17 cellular contexts compared by ENCODE assay signal in the genomic region with DNA sequence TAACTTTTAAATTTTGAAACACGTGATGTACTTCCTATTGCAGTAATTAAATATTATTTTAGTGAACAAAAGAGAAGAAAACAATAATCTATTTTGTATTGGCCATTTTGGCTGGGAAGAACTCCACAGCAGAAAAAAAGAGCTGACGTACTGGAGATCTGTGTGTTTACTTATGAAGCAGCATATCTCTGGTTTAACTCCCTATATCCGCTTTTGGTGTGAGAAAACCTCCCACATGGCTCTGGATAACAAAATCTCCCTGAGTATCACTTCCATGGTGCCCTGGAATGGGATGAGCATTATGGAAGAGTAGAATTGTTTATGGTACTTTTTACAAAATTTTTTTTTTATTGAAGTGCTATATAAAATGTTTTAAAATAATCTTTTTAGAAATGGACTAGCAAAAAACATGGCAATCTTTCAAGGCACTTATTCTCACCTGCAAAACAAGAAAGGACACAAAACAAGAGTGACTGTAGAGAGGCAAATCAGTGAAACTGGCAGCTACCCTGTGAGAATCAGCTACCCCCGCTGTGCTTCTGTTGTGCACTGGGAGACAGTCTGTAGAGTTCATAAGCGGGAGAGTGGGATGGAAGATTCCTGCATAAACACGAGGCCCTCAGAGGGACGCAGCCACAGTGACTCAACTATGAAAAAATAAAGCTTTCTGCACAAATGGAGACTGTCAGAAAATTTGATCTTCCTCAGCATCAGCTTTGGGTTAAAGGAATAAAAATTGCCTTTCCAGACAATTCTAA.
"Had no signal": no experiment of that assay in that cellular context is flagged by ENCODE, and none has a peak within 500 bp of the region (broad histone marks: within the 10 kb centered on the region; RNA-seq: fewer than 3 reads in every experiment).

No MANE protein-coding gene starts in this region.

- ATAC-seq: foreskin keratinocyte; naive thymus-derived CD4-positive, alpha-beta T cell; pancreas; stimulated activated memory B cell treated with anti-CD40 and anti-IgM and Interleukin-4, amounts not matched to agents 10 μg/mL and 1 μg/mL and 100 μg/mL, for 72 hours; upper lobe of right lung had no signal

- H3K27me3 ChIP-seq: esophagus squamous epithelium, foreskin keratinocyte, pancreas, testis, tibial nerve, upper lobe of right lung, vagina had no signal

- H3K27ac ChIP-seq: epithelial cell of prostate, esophagus squamous epithelium, foreskin keratinocyte, left ventricle myocardium inferior, pancreas, testis, upper lobe of right lung, vagina had no signal

- H3K4me1 ChIP-seq: left ventricle myocardium inferior, pancreas, testis, tibial nerve, upper lobe of right lung, vagina had no signal

- H3K4me3 ChIP-seq: esophagus squamous epithelium, left ventricle myocardium inferior, lung, pancreas, testis, tibial nerve, upper lobe of right lung, vagina had no signal

- H3K36me3 ChIP-seq: esophagus squamous epithelium, left ventricle myocardium inferior, pancreas, tibial nerve, upper lobe of right lung, vagina had no signal

- H3K9me3 ChIP-seq: esophagus squamous epithelium, left ventricle myocardium inferior, pancreas, testis, tibial nerve, upper lobe of right lung, vagina had no signal

- DNase-seq: effector memory CD4-positive, alpha-beta T cell; esophagus squamous epithelium; foreskin keratinocyte; immature natural killer cell; left ventricle myocardium inferior; mesenchymal stem cell; naive thymus-derived CD4-positive, alpha-beta T cell; pancreas; right cardiac atrium; stimulated activated CD4-positive, alpha-beta T cell treated with anti-CD3 and anti-CD28 coated beads, Interleukin-4, amount 100 ng/mL, for 24 hours; testis; upper lobe of right lung had no signal
